13 cellular contexts compared by ENCODE assay signal in genomic region chr4:182807346-182807745, GRCh38.
DNase-seq lines count a peak whose midpoint lies in the region; ATAC-seq and TF ChIP-seq lines count a peak whose summit lies in the region.
"Had no signal": no experiment of that assay in that cellular context is flagged by ENCODE, and none has a peak within 500 bp of the region (broad histone marks: within the 10 kb centered on the region; RNA-seq: fewer than 3 reads in every experiment).

No MANE protein-coding gene starts in this region.

- peaks cover 0 to 13% (median 6%) of the 10 kb centered on the region in 12 donors for H3K4me1 ChIP-seq in heart left ventricle
- H3K4me1 ChIP-seq: transverse colon had no signal

- H3K36me3 ChIP-seq in heart left ventricle (no peaks in the 10 kb centered on the region), brain microvascular endothelial cell (replicated peaks) (no peaks in the 10 kb centered on the region)
- H3K36me3 ChIP-seq: transverse colon had no signal

- peaks cover 7% of the 10 kb centered on the region for H3K27me3 Mint-ChIP-seq in mesothelial cell of epicardium (ENCODE audit: low read depth)

- no peak overlapping the region for H3K27ac Mint-ChIP-seq in mesothelial cell of epicardium

- peaks cover 15% of the 10 kb centered on the region for H3K9me3 Mint-ChIP-seq in mesothelial cell of epicardium

- DNase-seq in heart left ventricle = no peak
- DNase-seq in cardiac septum (ENCODE audit: low spot score) = no peak
- DNase-seq in brain microvascular endothelial cell = peak; percentile 1
- no peak for DNase-seq in mesothelial cell of epicardium (ENCODE audit: low spot score in 2 of 2, unreplicated experiment in 2 of 2)
- DNase-seq in sciatic nerve (ENCODE audit: low spot score) = no peak
- no peak for DNase-seq in NCI-H1436 treated with DMSO at 0.1 percent for 48 hours (lab: John Stamatoyannopoulos, UW)
- DNase-seq in NCI-H510A (lab: John Stamatoyannopoulos, UW) = no peak
- no peak for DNase-seq in foreskin fibroblast
- DNase-seq: activated CD4-positive, alpha-beta T cell treated with anti-CD3 and anti-CD28 coated beads, Interleukin-2, amount 50 U/mL, for 48 hours; PC-9; stimulated activated CD4-positive, alpha-beta T cell treated with anti-CD3 and anti-CD28 coated beads, Interleukin-15, amount 100 ng/mL, for 24 hours; transverse colon had no signal

- 40 to 66% (median 46%) methylated on average over 7 to 12 of the region's 12 CpGs for WGBS in heart left ventricle, 4 donors

- H3K27ac ChIP-seq in heart left ventricle (peak overlapping the region in 3 of 12 donors; percentile 40 to 62 (median 60)), brain microvascular endothelial cell (no peak overlapping the region)
- H3K27ac ChIP-seq: PC-9 had no signal

- H3K9me3 ChIP-seq in heart left ventricle = peaks cover 0 to 8% (median 0%) of the 10 kb centered on the region in 12 donors
- H3K9me3 ChIP-seq: transverse colon had no signal

- in situ Hi-C loops in brain microvascular endothelial cell (cut with HindIII; ENCODE audit: low pct_ligation_motif_present, low sequenced_read_pairs) = no loop called here

- H3K27me3 ChIP-seq in heart left ventricle (peaks cover 0 to 7% (median 0%) of the 10 kb centered on the region in 9 donors), brain microvascular endothelial cell (replicated peaks) (no peaks in the 10 kb centered on the region)

- H3K36me3 Mint-ChIP-seq in mesothelial cell of epicardium = peaks cover 5% of the 10 kb centered on the region

- H3K4me1 Mint-ChIP-seq in mesothelial cell of epicardium = peaks cover 15% of the 10 kb centered on the region

- H3K4me3 ChIP-seq in heart left ventricle (peak overlapping the region in 11 of 12 donors; percentile 36 to 75 (median 59)), brain microvascular endothelial cell (ENCODE audit: low read depth, low read length) (no peak overlapping the region), foreskin fibroblast (ENCODE audit: low read depth in 1 of 2, low read length in 2 of 2) (no peak overlapping the region)
- H3K4me3 ChIP-seq: lung, PC-9 had no signal

- ATAC-seq in heart left ventricle (peak in 1 of 4 donors; percentile 27), sciatic nerve (no peak)

- no peak for TF ChIP-seq CTCF in heart left ventricle (IDR thresholded peaks at IDR 0.05)
- TF ChIP-seq CTCF in brain microvascular endothelial cell (IDR thresholded peaks at IDR 0.05; ENCODE audit: low read depth, low read length, missing control alignments) = no peak
- TF ChIP-seq CTCF in mesothelial cell of epicardium (IDR thresholded peaks at IDR 0.05; ENCODE audit: unreplicated experiment) = no peak
- TF ChIP-seq CTCF in foreskin fibroblast (IDR thresholded peaks at IDR 0.05; ENCODE audit: low read depth, low read length) = no peak

- H3K4me3 Mint-ChIP-seq in mesothelial cell of epicardium = peak overlapping the region; percentile 86

- intact Hi-C loops in heart left ventricle (cut with DNase I) (loop anchor here in 7 of 10 donors (2.0 to 10.0 kb wide), 7 partner anchors 325 to 1665 kb away; no protein-coding TSS in a partner anchor), cardiac septum (cut with DNase I) (loop anchor here (2.0 to 10.0 kb wide), 2 partner anchors 329 to 1663 kb away; no protein-coding TSS in a partner anchor), sciatic nerve (cut with DNase I) (no loop called here)

- TF ChIP-seq POLR2A in heart left ventricle (IDR thresholded peaks at IDR 0.05) = no peak

Comparison
In these comparisons a context has a peak if more than half of its experiments do, and no peak if none do; other contexts are left out.
1. H3K4me3 ChIP-seq: peak in heart left ventricle (11 of 12); none in brain microvascular endothelial cell (single experiment) and foreskin fibroblast (0 of 2).